Comparison of ENCODE assay signal across 30 cellular contexts in the genomic region with DNA sequence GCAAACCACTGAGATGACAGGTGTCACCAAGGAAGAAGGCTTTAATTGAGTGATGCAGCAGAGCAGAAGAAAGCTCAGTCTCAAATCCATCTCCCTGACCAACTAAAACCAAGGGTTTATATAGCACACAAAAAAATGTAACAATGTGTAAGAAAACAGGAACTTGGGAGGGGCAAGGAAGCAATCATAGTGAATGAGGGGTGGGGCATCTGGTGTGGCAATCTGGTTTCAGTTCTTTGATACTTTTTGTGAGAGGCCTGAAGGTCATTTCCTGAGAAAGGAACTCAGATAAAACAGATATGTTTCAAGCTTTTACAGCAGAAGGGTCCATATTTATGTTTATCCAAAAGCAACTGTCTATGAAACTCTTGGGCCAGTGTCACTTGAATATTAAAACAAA. TPM values are rescaled to one million over a fixed set of nuclear protein-coding genes. Genes with fewer than 3 reads are reported as not detected.
DNase-seq lines count a peak whose midpoint lies in the region; ATAC-seq and TF ChIP-seq lines count a peak whose summit lies in the region.
"Had no signal": no experiment of that assay in that cellular context is flagged by ENCODE, and none has a peak within 500 bp of the region (broad histone marks: within the 10 kb centered on the region; RNA-seq: fewer than 3 reads in every experiment).

No MANE protein-coding gene starts in this region.

- TF ChIP-seq CTCF in OCI-LY7 (conservative IDR thresholded peaks at IDR 0.05; ENCODE audit: low read length) = no peak
- TF ChIP-seq CTCF in right lobe of liver (IDR thresholded peaks at IDR 0.05) = no peak

- ATAC-seq in naive B cell (ENCODE audit: low read depth in 2 of 2) = peak; percentile 80 to 81
- ATAC-seq in right lobe of liver = no peak
- no peak for ATAC-seq in GM21528 (IDR thresholded peaks at IDR 0.05; ENCODE audit: low FRiP score, unreplicated experiment)
- ATAC-seq: GM23338, natural killer cell, PC-3, sciatic nerve had no signal

- DNase-seq in CD8-positive, alpha-beta memory T cell = no peak
- peak; percentile 58 for DNase-seq in Karpas-422
- DNase-seq in OCI-LY7 (ENCODE audit: low spot score) = peak; percentile 37
- DNase-seq in naive B cell = peak; percentile 54
- DNase-seq in NCI-H2029 (lab: John Stamatoyannopoulos, UW) = no peak
- no peak for DNase-seq in right lobe of liver
- DNase-seq: activated CD4-positive, alpha-beta T cell treated with anti-CD3 and anti-CD28 coated beads, Interleukin-2, amount 50 U/mL, for 4 hours; activated naive CD8-positive, alpha-beta T cell treated with anti-CD3 and anti-CD28 coated beads, Interleukin-2, amount 10 ng/mL, durations not matched to agents 7 days and 5 days; aorta; DMS79 treated with DMSO at 0.1 percent for 48 hours; GF-D8; hypothalamus; natural killer cell; NCI-H1436; NCI-H2107; NCI-H446; NCI-H774; occipital lobe; PC-3; stimulated activated CD4-positive, alpha-beta T cell treated with anti-CD3 and anti-CD28 coated beads, Interleukin-2, amount 100 ng/mL, for 48 hours; tibial artery had no signal

- peaks cover 2 to 25% (median 8%) of the 10 kb centered on the region in 3 donors for H3K36me3 Mint-ChIP-seq in CD8-positive, alpha-beta memory T cell
- H3K36me3 Mint-ChIP-seq in naive B cell = peaks cover 63 to 66% of the 10 kb centered on the region in 2 donors

- H3K27me3 ChIP-seq in CD8-positive, alpha-beta memory T cell (ENCODE audit: insufficient read depth, low read length, poor library complexity, severe bottlenecking) = no peaks in the 10 kb centered on the region
- H3K27me3 ChIP-seq in Karpas-422 (ENCODE audit: low read length) (no peaks in the 10 kb centered on the region), right lobe of liver (no peaks in the 10 kb centered on the region)
- H3K27me3 ChIP-seq: BLaER1 treated with 17β-estradiol and CSF1 and Interleukin-3, amounts not matched to agents 10 nM and 100 nM; tibial artery had no signal

- intact Hi-C loops in OCI-LY7 (cut with micrococcal nuclease; ENCODE audit: unreplicated experiment) (no loop called here), right lobe of liver (cut with DNase I) (no loop called here)

- H3K9me3 Mint-ChIP-seq in CD8-positive, alpha-beta memory T cell = peaks cover 11 to 30% (median 22%) of the 10 kb centered on the region in 5 donors
- peaks cover 3 to 66% (median 48%) of the 10 kb centered on the region in 7 donors for H3K9me3 Mint-ChIP-seq in naive B cell

- no peaks in the 10 kb centered on the region for H3K27me3 Mint-ChIP-seq in CD8-positive, alpha-beta memory T cell
- H3K27me3 Mint-ChIP-seq in naive B cell = no peaks in the 10 kb centered on the region
- H3K27me3 Mint-ChIP-seq: activated naive CD8-positive, alpha-beta T cell treated with anti-CD3 and anti-CD28 coated beads, Interleukin-2, amount 10 ng/mL, durations not matched to agents 7 days and 5 days had no signal

- H3K4me2 ChIP-seq in Karpas-422 (ENCODE audit: low read depth, low read length, poor library complexity, severe bottlenecking) = no peak overlapping the region
- H3K4me2 ChIP-seq in OCI-LY7 (ENCODE audit: low read length) = no peak overlapping the region
- H3K4me2 ChIP-seq: BLaER1 treated with 17β-estradiol and CSF1 and Interleukin-3, amounts not matched to agents 10 nM and 100 nM; GM23338 had no signal

- peak overlapping the region in 2 of 8 donors; percentile 15 to 54 for H3K27ac Mint-ChIP-seq in CD8-positive, alpha-beta memory T cell
- H3K27ac Mint-ChIP-seq in naive B cell = peak overlapping the region; percentile 67 to 94 (median 88)
- H3K27ac Mint-ChIP-seq: activated T-helper 2 cell treated with anti-CD3 and anti-CD28 coated beads, Interferon-gamma antibody, Interleukin-2, Interleukin-4, amounts not matched to agents 10 μg/mL and 5 μg/mL and 100 μg/mL, durations not matched to agents 14 hours and 24 hours and 36 hours; GM23338 had no signal

- peaks cover 10% of the 10 kb centered on the region for H3K9me3 ChIP-seq in CD8-positive, alpha-beta memory T cell (ENCODE audit: low read length)
- H3K9me3 ChIP-seq in Karpas-422 (ENCODE audit: low read length) (no peaks in the 10 kb centered on the region; the same call in 1 of the 2 replicates), OCI-LY7 (ENCODE audit: low read length) (peaks cover 25% of the 10 kb centered on the region), right lobe of liver (no peaks in the 10 kb centered on the region)
- H3K9me3 ChIP-seq: prostate gland, tibial artery had no signal

- TF ChIP-seq POLR2A in right lobe of liver (IDR thresholded peaks at IDR 0.05) = no peak

- H3K79me2 ChIP-seq in Karpas-422 (ENCODE audit: low read length) (peaks cover 21% of the 10 kb centered on the region), OCI-LY7 (ENCODE audit: insufficient read depth, low read depth, low read length) (no peaks in the 10 kb centered on the region)

- H2AFZ ChIP-seq in Karpas-422 (ENCODE audit: low read length) = no peak overlapping the region
- no peak overlapping the region for H2AFZ ChIP-seq in OCI-LY7 (ENCODE audit: low read length)
- H2AFZ ChIP-seq: GM23338 had no signal

- CTCF ChIA-PET in CD8-positive, alpha-beta memory T cell (lab: Charles Lee) = interaction anchor here (5.0 kb wide), 1 partner anchor 10 kb away, joined by 16 read pairs; no protein-coding TSS in a partner anchor
- CTCF ChIA-PET in OCI-LY7 (lab: Charles Lee; ENCODE audit: unreplicated experiment) = no interaction called here

- H4K20me1 ChIP-seq in Karpas-422 (ENCODE audit: insufficient read depth, low read depth, low read length) = no peaks in the 10 kb centered on the region
- no peaks in the 10 kb centered on the region for H4K20me1 ChIP-seq in OCI-LY7 (ENCODE audit: insufficient read depth, low read length)
- H4K20me1 ChIP-seq: BLaER1 treated with 17β-estradiol and CSF1 and Interleukin-3, amounts not matched to agents 10 nM and 100 nM had no signal

- peak overlapping the region in 1 of 7 donors; percentile 13 for H3K4me3 Mint-ChIP-seq in CD8-positive, alpha-beta memory T cell
- H3K4me3 Mint-ChIP-seq in naive B cell = peak overlapping the region in 7 of 8 donors; percentile 2 to 46 (median 20)
- H3K4me3 Mint-ChIP-seq: activated naive CD8-positive, alpha-beta T cell treated with anti-CD3 and anti-CD28 coated beads, Interleukin-2, amount 10 ng/mL, durations not matched to agents 7 days and 5 days; GM23338; natural killer cell had no signal

- BruUV-seq in OCI-LY7 (replicated peaks; lab: Mats Ljungman, UMichigan) = no TSS peak

- H3K9me2 ChIP-seq in Karpas-422 (replicated peaks; ENCODE audit: insufficient read depth, low read length) (no peaks in the 10 kb centered on the region), OCI-LY7 (ENCODE audit: insufficient read depth, low read length) (no peaks in the 10 kb centered on the region)

- peaks cover 16 to 45% (median 19%) of the 10 kb centered on the region in 3 donors for H3K4me1 Mint-ChIP-seq in CD8-positive, alpha-beta memory T cell
- peaks cover 37 to 65% (median 55%) of the 10 kb centered on the region in 3 donors for H3K4me1 Mint-ChIP-seq in naive B cell

- H3K36me3 ChIP-seq in CD8-positive, alpha-beta memory T cell (ENCODE audit: insufficient read depth, low read length) = no peaks in the 10 kb centered on the region
- H3K36me3 ChIP-seq in Karpas-422 (ENCODE audit: insufficient read depth, low read length) = peaks cover 47% of the 10 kb centered on the region
- peaks cover 61% of the 10 kb centered on the region for H3K36me3 ChIP-seq in OCI-LY7 (ENCODE audit: insufficient read depth, low read length)
- no peaks in the 10 kb centered on the region for H3K36me3 ChIP-seq in right lobe of liver
- H3K36me3 ChIP-seq: prostate gland, tibial artery had no signal

- peaks cover 16% of the 10 kb centered on the region for H3K4me1 ChIP-seq in CD8-positive, alpha-beta memory T cell (ENCODE audit: insufficient read depth, low read length)
- H3K4me1 ChIP-seq in Karpas-422 (ENCODE audit: low read length) (peaks cover 6% of the 10 kb centered on the region), OCI-LY7 (ENCODE audit: insufficient read depth, low read length, poor library complexity, severe bottlenecking) (no peaks in the 10 kb centered on the region), right lobe of liver (no peaks in the 10 kb centered on the region)
- H3K4me1 ChIP-seq: prostate gland had no signal

- no peak overlapping the region for H3K27ac ChIP-seq in CD8-positive, alpha-beta memory T cell (ENCODE audit: low read depth, low read length)
- H3K27ac ChIP-seq in Karpas-422 (ENCODE audit: low read length) = peak overlapping the region; percentile 42
- no peak overlapping the region for H3K27ac ChIP-seq in OCI-LY7 (ENCODE audit: low read depth, low read length, poor library complexity, severe bottlenecking)
- no peak overlapping the region for H3K27ac ChIP-seq in right lobe of liver
- H3K27ac ChIP-seq: prostate gland, SK-N-MC, tibial artery had no signal

- peak overlapping the region; percentile 9 for H3K4me3 ChIP-seq in CD8-positive, alpha-beta memory T cell (ENCODE audit: low read length)
- H3K4me3 ChIP-seq in Karpas-422 (ENCODE audit: low read length) (no peak overlapping the region), OCI-LY7 (ENCODE audit: low read depth, low read length, poor library complexity, severe bottlenecking) (no peak overlapping the region), right lobe of liver (no peak overlapping the region)
- H3K4me3 ChIP-seq: GM23338, lung, prostate gland, SK-N-MC, tibial artery had no signal

- no peak overlapping the region for H3K9ac ChIP-seq in Karpas-422 (ENCODE audit: low read length)
- H3K9ac ChIP-seq: BLaER1 treated with 17β-estradiol and CSF1 and Interleukin-3, amounts not matched to agents 10 nM and 100 nM had no signal

- POLR2A ChIA-PET in CD8-positive, alpha-beta memory T cell (lab: Charles Lee) = no interaction called here
- POLR2A ChIA-PET in OCI-LY7 (lab: Charles Lee) = no interaction called here

RNA-seq across cellular contexts. Expression of a gene that starts 19.7 kb away (rescaled TPM):
- total RNA-seq in CD8-positive, alpha-beta memory T cell = under 1 TPM; 0.24 to 0.27 TPM
- not detected for polyA plus RNA-seq in CD8-positive, alpha-beta memory T cell
- total RNA-seq in Karpas-422 (2014; rRNA removed; shearing (Covaris generic); ENCODE audit: low replicate concordance) = 38.0 and 90.7 TPM in 2 replicates
- total RNA-seq in OCI-LY7 (2014; rRNA removed; shearing (Covaris generic)) = 11.1 and 14.4 TPM in 2 replicates
- total RNA-seq in OCI-LY7 (2022) (14.7 and 15.7 TPM in 2 replicates), right lobe of liver (1 to 10 TPM in 2 of 6 experiments, under 1 TPM in 4; 0.44 to 3.3 (median 0.67) TPM)
- 100 to 1,000 TPM in 3 of 6 donors, 10 to 100 TPM in 3; 29.6 to 131 (median 91.3) TPM for polyA plus RNA-seq in naive B cell (ENCODE audit: low read depth in 6 of 6)
- total RNA-seq: endothelial cell of umbilical vein, GM23338, PC-3 had no signal
- polyA plus RNA-seq: endothelial cell of umbilical vein, GM23338 had no signal

Comparison
In these comparisons a context has a peak if more than half of its experiments do, and no peak if none do; other contexts are left out.
1. DNase-seq: peak in Karpas-422 (single experiment), OCI-LY7 (single experiment) and naive B cell (single experiment); none in CD8-positive, alpha-beta memory T cell (0 of 5), NCI-H2029 (single experiment) and right lobe of liver (0 of 3).
2. ATAC-seq: peak in naive B cell (2 of 2); none in right lobe of liver (0 of 4) and GM21528 (single experiment).